In the genomic region with DNA sequence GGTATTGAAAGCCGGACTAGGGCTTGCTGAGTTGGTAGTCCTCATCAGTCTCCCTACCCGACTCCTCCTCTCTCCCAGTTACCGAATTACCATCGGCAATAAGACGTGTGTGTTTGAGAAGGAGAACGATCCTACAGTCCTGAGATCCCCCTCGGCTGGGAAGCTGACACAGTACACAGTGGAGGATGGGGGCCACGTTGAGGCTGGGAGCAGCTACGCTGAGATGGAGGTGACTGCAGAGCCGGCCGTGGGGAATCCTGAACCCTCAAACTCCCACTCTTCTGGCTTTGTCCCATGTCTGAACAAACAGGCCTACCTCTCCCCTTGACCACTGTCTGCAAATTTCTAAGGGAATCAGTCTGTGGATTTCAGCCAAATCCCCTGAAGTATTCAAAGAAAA, we compare ENCODE assay signal across 22 cellular contexts.
DNase-seq lines count a peak whose midpoint lies in the region; ATAC-seq, FAIRE-seq and TF ChIP-seq lines count a peak whose summit lies in the region.
"Had no signal": no experiment of that assay in that cellular context is flagged by ENCODE, and none has a peak within 500 bp of the region (broad histone marks: within the 10 kb centered on the region; RNA-seq: fewer than 3 reads in every experiment).

No MANE protein-coding gene starts in this region.

- no peak overlapping the region for H2BK15ac ChIP-seq in H9 (ENCODE audit: low read depth, low read length)

- H3K27me3 Mint-ChIP-seq in H9 (ENCODE audit: low read depth) (no peaks in the 10 kb centered on the region), neural progenitor cell (ENCODE audit: insufficient read depth, low read depth) (peaks cover 2% of the 10 kb centered on the region)
- no peaks in the 10 kb centered on the region for H3K27me3 Mint-ChIP-seq in activated T-helper 2 cell treated with anti-CD3 and anti-CD28 coated beads, Interferon-gamma antibody, Interleukin-2, Interleukin-4, amounts not matched to agents 10 μg/mL and 5 μg/mL and 100 μg/mL, durations not matched to agents 14 hours and 24 hours and 36 hours (ENCODE audit: low read depth)
- H3K27me3 Mint-ChIP-seq: CD4-positive, alpha-beta T cell had no signal

- H3K56ac ChIP-seq in H9 (ENCODE audit: insufficient read length, low read depth, low read length), result no peak overlapping the region

- H3K27me3 ChIP-seq in H9 (ENCODE audit: insufficient read depth, low read length) (no peaks in the 10 kb centered on the region), K562 (ENCODE audit: control insufficient read depth in 2 of 2, insufficient read depth in 2 of 2, low read length in 2 of 2) (peaks cover 3 to 21% of the 10 kb centered on the region in 2 experiments; a peak in 3 of 5 replicates), esophagus squamous epithelium (no peaks in the 10 kb centered on the region), neural progenitor cell (no peaks in the 10 kb centered on the region)
- H3K27me3 ChIP-seq: BLaER1 treated with 17β-estradiol and CSF1 and Interleukin-3, amounts not matched to agents 10 nM and 100 nM had no signal

- no peak for DNase-seq in H9
- no peak for DNase-seq in K562 (ENCODE audit: extremely low read depth in 1 of 4, low spot score in 3 of 4)
- DNase-seq in esophagus squamous epithelium (lab: John Stamatoyannopoulos, UW), result no peak
- no peak for DNase-seq in neural progenitor cell (ENCODE audit: low spot score)
- DNase-seq in DMS53 (lab: John Stamatoyannopoulos, UW), result no peak
- DNase-seq in NCI-H345 (lab: John Stamatoyannopoulos, UW), result no peak
- DNase-seq in activated T-helper 2 cell treated with anti-CD3 and anti-CD28 coated beads, Interferon-gamma antibody, Interleukin-2, Interleukin-4, amounts not matched to agents 10 μg/mL and 5 μg/mL and 100 μg/mL, durations not matched to agents 14 hours and 24 hours and 36 hours (ENCODE audit: low spot score), result no peak
- DNase-seq in omental fat pad (ENCODE audit: low spot score), result no peak
- DNase-seq: AML-193; CD4-positive, alpha-beta T cell; Karpas-422; NCI-H1092 treated with DMSO at 0.1 percent for 48 hours; NCI-H1436; NCI-H187; NCI-H774; RPMI8226; SHP77 treated with DMSO at 0.1 percent for 48 hours had no signal

- WGBS in H9 (ENCODE audit: extremely low coverage, insufficient read length, low lambda C conversion rate), result no CpG with 5 or more reads among the region's 11 CpGs
- 57% methylated on average over 11 of the region's 11 CpGs for WGBS in K562 (ENCODE audit: insufficient coverage, low coverage, missing lambda C conversion rate)
- 93 to 94% methylated on average over 10 to 11 of the region's 11 CpGs for WGBS in esophagus squamous epithelium, 2 donors

- no peak overlapping the region for H2AFZ ChIP-seq in H9 (ENCODE audit: low read length)
- H2AFZ ChIP-seq in K562 (ENCODE audit: low read depth, low read length), result peak overlapping the region; percentile 68; the same call in 1 of the 2 replicates
- no peak overlapping the region for H2AFZ ChIP-seq in neural progenitor cell (replicated peaks)

- no peaks in the 10 kb centered on the region for H3K4me1 ChIP-seq in H9 (ENCODE audit: insufficient read depth, low read length)
- H3K4me1 ChIP-seq in K562 (replicated peaks in 1 of 2; ENCODE audit: control insufficient read depth in 2 of 2, insufficient read depth in 2 of 2, low read length in 2 of 2), result peaks cover 4 to 11% of the 10 kb centered on the region in 2 experiments; a peak in 3 of 5 replicates
- peaks cover 0 to 17% (median 0%) of the 10 kb centered on the region in 3 donors for H3K4me1 ChIP-seq in esophagus squamous epithelium
- H3K4me1 ChIP-seq in neural progenitor cell, result no peaks in the 10 kb centered on the region
- H3K4me1 ChIP-seq: BLaER1 treated with 17β-estradiol and CSF1 and Interleukin-3, amounts not matched to agents 10 nM and 100 nM had no signal

- H2BK20ac ChIP-seq in H9 (ENCODE audit: low read depth, low read length, poor library complexity, severe bottlenecking), result no peak overlapping the region

- in situ Hi-C loops in K562 (cut with MboI), result no loop called here

- no peak overlapping the region for H3K4me3 Mint-ChIP-seq in H9
- no peak overlapping the region for H3K4me3 Mint-ChIP-seq in neural progenitor cell
- no peak overlapping the region for H3K4me3 Mint-ChIP-seq in activated T-helper 2 cell treated with anti-CD3 and anti-CD28 coated beads, Interferon-gamma antibody, Interleukin-2, Interleukin-4, amounts not matched to agents 10 μg/mL and 5 μg/mL and 100 μg/mL, durations not matched to agents 14 hours and 24 hours and 36 hours (ENCODE audit: low read depth)
- H3K4me3 Mint-ChIP-seq: CD4-positive, alpha-beta T cell had no signal

- H3K9ac ChIP-seq in H9 (ENCODE audit: extremely low read depth, insufficient read length, low read length) (no peak overlapping the region), K562 (ENCODE audit: insufficient read depth in 1 of 2, low read depth in 2 of 2, low read length in 2 of 2) (no peak overlapping the region), neural progenitor cell (no peak overlapping the region)
- H3K9ac ChIP-seq: BLaER1 treated with 17β-estradiol and CSF1 and Interleukin-3, amounts not matched to agents 10 nM and 100 nM had no signal

- no peak overlapping the region for H2BK5ac ChIP-seq in H9 (ENCODE audit: insufficient read length, low read length)

- no peaks in the 10 kb centered on the region for H3K4me1 Mint-ChIP-seq in H9
- no peaks in the 10 kb centered on the region for H3K4me1 Mint-ChIP-seq in neural progenitor cell
- H3K4me1 Mint-ChIP-seq in activated T-helper 2 cell treated with anti-CD3 and anti-CD28 coated beads, Interferon-gamma antibody, Interleukin-2, Interleukin-4, amounts not matched to agents 10 μg/mL and 5 μg/mL and 100 μg/mL, durations not matched to agents 14 hours and 24 hours and 36 hours (ENCODE audit: low read depth), result no peaks in the 10 kb centered on the region

- no peak for TF ChIP-seq RAD21 in K562 (CRISPR knock-in tag; conservative IDR thresholded peaks at IDR 0.05 in 1 of 2, IDR thresholded peaks at IDR 0.05 in 1 of 2)

- no peak for FAIRE-seq in K562 (lab: Jason Lieb, UNC)
- FAIRE-seq: A204.1, D721Med, G401.6 had no signal

- no peaks in the 10 kb centered on the region for H3K9me3 ChIP-seq in H9 (ENCODE audit: control insufficient read depth, low read depth, low read length)
- no peaks in the 10 kb centered on the region for H3K9me3 ChIP-seq in K562 (replicated peaks; ENCODE audit: control insufficient read depth, insufficient read depth, low read depth, low read length)
- no peaks in the 10 kb centered on the region for H3K9me3 ChIP-seq in esophagus squamous epithelium
- H3K9me3 ChIP-seq in neural progenitor cell (ENCODE audit: low read depth), result no peaks in the 10 kb centered on the region

- no peak overlapping the region for H3K23ac ChIP-seq in H9 (ENCODE audit: insufficient read length, low read depth, low read length)

- no peak overlapping the region for H2AK5ac ChIP-seq in H9 (ENCODE audit: insufficient read length, low read length)

- no peak overlapping the region for H3T11ph ChIP-seq in H9 (ENCODE audit: low read length)

- no peaks in the 10 kb centered on the region for H3K23me2 ChIP-seq in H9 (ENCODE audit: insufficient read length, low read depth, low read length, poor library complexity, severe bottlenecking)

- H3K14ac ChIP-seq in H9 (ENCODE audit: insufficient read depth, low read length), result no peak overlapping the region

- H3K4me2 ChIP-seq in H9 (ENCODE audit: insufficient read depth, insufficient read length, low read length) (no peak overlapping the region), K562 (ENCODE audit: insufficient read depth, low read length) (no peak overlapping the region), neural progenitor cell (no peak overlapping the region)
- H3K4me2 ChIP-seq: BLaER1 treated with 17β-estradiol and CSF1 and Interleukin-3, amounts not matched to agents 10 nM and 100 nM had no signal

- H3K27ac ChIP-seq in H9 (ENCODE audit: insufficient read length, low read depth, low read length) (no peak overlapping the region), K562 (ENCODE audit: extremely low read depth, low read depth, low read length) (no peak overlapping the region), esophagus squamous epithelium (peak overlapping the region in 3 of 4 donors; percentile 11 to 56 (median 54)), neural progenitor cell (no peak overlapping the region)
- H3K27ac ChIP-seq: BLaER1 treated with 17β-estradiol and CSF1 and Interleukin-3, amounts not matched to agents 10 nM and 100 nM; HL-60 had no signal

- no peaks in the 10 kb centered on the region for H3K79me2 ChIP-seq in H9 (ENCODE audit: insufficient read depth, low read length)
- no peaks in the 10 kb centered on the region for H3K79me2 ChIP-seq in K562 (ENCODE audit: control insufficient read depth, insufficient read depth, low read length)
- H3K79me2 ChIP-seq in neural progenitor cell (ENCODE audit: low read depth), result no peaks in the 10 kb centered on the region

- no peaks in the 10 kb centered on the region for H3K9me3 Mint-ChIP-seq in H9
- H3K9me3 Mint-ChIP-seq in neural progenitor cell, result no peaks in the 10 kb centered on the region
- no peaks in the 10 kb centered on the region for H3K9me3 Mint-ChIP-seq in activated T-helper 2 cell treated with anti-CD3 and anti-CD28 coated beads, Interferon-gamma antibody, Interleukin-2, Interleukin-4, amounts not matched to agents 10 μg/mL and 5 μg/mL and 100 μg/mL, durations not matched to agents 14 hours and 24 hours and 36 hours
- H3K9me3 Mint-ChIP-seq: CD4-positive, alpha-beta T cell had no signal

- intact Hi-C loops in K562 (cut with micrococcal nuclease), result no loop called here
- intact Hi-C loops in esophagus squamous epithelium (cut with DNase I), result no loop called here
- intact Hi-C loops in activated T-helper 2 cell treated with anti-CD3 and anti-CD28 coated beads, Interferon-gamma antibody, Interleukin-2, Interleukin-4, amounts not matched to agents 10 μg/mL and 5 μg/mL and 100 μg/mL, durations not matched to agents 14 hours and 24 hours and 36 hours (cut with micrococcal nuclease), result no loop called here

- H3K4ac ChIP-seq in H9 (ENCODE audit: low read depth, low read length), result no peak overlapping the region

- H3K4me3 ChIP-seq in K562 (no peak overlapping the region), esophagus squamous epithelium (no peak overlapping the region), neural progenitor cell (no peak overlapping the region)
- H3K4me3 ChIP-seq: BLaER1 treated with 17β-estradiol and CSF1 and Interleukin-3, amounts not matched to agents 10 nM and 100 nM had no signal

- no peak overlapping the region for H4K91ac ChIP-seq in H9 (ENCODE audit: insufficient read length, low read depth, low read length)

- H3F3A ChIP-seq in neural progenitor cell (ENCODE audit: low read depth), result no peaks in the 10 kb centered on the region

- H3K9me1 ChIP-seq in K562 (ENCODE audit: control insufficient read depth, insufficient read depth, low read length), result no peaks in the 10 kb centered on the region

- CTCF ChIA-PET in K562 (lab: Yijun Ruan, JAX; ENCODE audit: low intra/inter-chr PET ratio), result no interaction called here

- BruUV-seq in K562 (replicated peaks; lab: Mats Ljungman, UMichigan), result no TSS peak

- H2BK12ac ChIP-seq in H9 (ENCODE audit: insufficient read length, low read depth, low read length), result no peak overlapping the region

- H4K8ac ChIP-seq in H9 (replicated peaks; ENCODE audit: insufficient read length, low read depth, low read length), result no peak overlapping the region

- H4K5ac ChIP-seq in H9 (ENCODE audit: insufficient read length, low read depth, low read length), result no peak overlapping the region

- no peak for TF ChIP-seq EP300 in K562 (IDR thresholded peaks at IDR 0.05; ENCODE audit: low read length)

- H3K36me3 Mint-ChIP-seq in H9 (ENCODE audit: insufficient read depth in 1 of 3, low read depth in 3 of 3) (peaks cover 11 to 42% (median 37%) of the 10 kb centered on the region in 3 experiments; a peak in 6 of 7 replicates), neural progenitor cell (peaks cover 16% of the 10 kb centered on the region)
- H3K36me3 Mint-ChIP-seq in activated T-helper 2 cell treated with anti-CD3 and anti-CD28 coated beads, Interferon-gamma antibody, Interleukin-2, Interleukin-4, amounts not matched to agents 10 μg/mL and 5 μg/mL and 100 μg/mL, durations not matched to agents 14 hours and 24 hours and 36 hours (ENCODE audit: low read depth), result peaks cover 9% of the 10 kb centered on the region

- no peaks in the 10 kb centered on the region for H3K79me1 ChIP-seq in H9 (ENCODE audit: insufficient read depth, low read depth, low read length, poor library complexity, severe bottlenecking)

- H4K20me1 ChIP-seq in H9 (ENCODE audit: control insufficient read depth, insufficient read depth, insufficient read length) (no peaks in the 10 kb centered on the region), K562 (replicated peaks; ENCODE audit: control insufficient read depth, insufficient read depth, low read length) (no peaks in the 10 kb centered on the region), neural progenitor cell (ENCODE audit: low read depth) (no peaks in the 10 kb centered on the region)
- H4K20me1 ChIP-seq: BLaER1 treated with 17β-estradiol and CSF1 and Interleukin-3, amounts not matched to agents 10 nM and 100 nM had no signal

- no peak overlapping the region for H3K18ac ChIP-seq in H9 (ENCODE audit: insufficient read length, low read depth, low read length)

- no peak for ATAC-seq in K562
- no peak for ATAC-seq in omental fat pad (ENCODE audit: low FRiP score)

- H3K36me3 ChIP-seq in K562 (ENCODE audit: control insufficient read depth, insufficient read depth, low read length), result no peaks in the 10 kb centered on the region
- peaks cover 7 to 91% (median 43%) of the 10 kb centered on the region in 3 donors for H3K36me3 ChIP-seq in esophagus squamous epithelium
- no peaks in the 10 kb centered on the region for H3K36me3 ChIP-seq in neural progenitor cell

- no peak overlapping the region for H2BK120ac ChIP-seq in H9 (ENCODE audit: low read depth, low read length, poor library complexity, severe bottlenecking)

- H3K27ac Mint-ChIP-seq in H9, result peak overlapping the region in 2 of 3 experiments; percentile 28 to 74; a peak in 2 of 7 replicates
- H3K27ac Mint-ChIP-seq in neural progenitor cell, result peak overlapping the region; percentile 12
- H3K27ac Mint-ChIP-seq in activated T-helper 2 cell treated with anti-CD3 and anti-CD28 coated beads, Interferon-gamma antibody, Interleukin-2, Interleukin-4, amounts not matched to agents 10 μg/mL and 5 μg/mL and 100 μg/mL, durations not matched to agents 14 hours and 24 hours and 36 hours, result no peak overlapping the region
- H3K27ac Mint-ChIP-seq: CD4-positive, alpha-beta T cell had no signal

- POLR2A ChIA-PET in K562 (lab: Yijun Ruan, JAX), result no interaction called here

- TF ChIP-seq CTCF in H9 (conservative IDR thresholded peaks at IDR 0.05) (no peak), K562 (IDR thresholded peaks at IDR 0.05 in 2 of 3, conservative IDR thresholded peaks at IDR 0.05 in 1 of 3; ENCODE audit: insufficient read depth in 2 of 3, low read depth in 1 of 3, low read length in 3 of 3) (no peak), esophagus squamous epithelium (IDR thresholded peaks at IDR 0.05) (no peak), neural progenitor cell (IDR thresholded peaks at IDR 0.05) (no peak), omental fat pad (IDR thresholded peaks at IDR 0.05) (no peak)

- TF ChIP-seq POLR2A in K562 (conservative IDR thresholded peaks at IDR 0.05) (no peak), esophagus squamous epithelium (IDR thresholded peaks at IDR 0.05) (no peak)

Comparison
In these comparisons a context has a peak if more than half of its experiments do, and no peak if none do; other contexts are left out.
1. H3K27ac ChIP-seq: peak in esophagus squamous epithelium (3 of 4); none in H9 (single experiment), K562 (single experiment) and neural progenitor cell (single experiment).